ENCODE assay signal across 8 cellular contexts in the genomic region with DNA sequence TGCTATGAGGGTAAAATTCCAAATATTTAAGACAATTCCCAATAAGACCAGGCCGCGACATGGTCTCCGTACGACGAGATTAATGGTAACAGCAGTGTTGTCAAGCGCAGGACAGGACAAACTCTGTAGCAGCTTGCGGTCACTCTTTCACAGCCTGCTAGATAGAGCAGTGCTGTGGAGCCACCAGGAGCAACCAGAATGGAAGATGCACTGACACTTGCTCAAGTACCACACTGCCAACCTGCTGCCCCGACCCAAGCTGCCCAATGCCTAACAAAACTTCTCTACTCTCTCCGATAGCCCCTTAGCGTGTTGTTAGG. TPM values are rescaled to one million over a fixed set of nuclear protein-coding genes. Genes with fewer than 3 reads are reported as not detected.
A peak's percentile ranks its signal among the peaks of the same experiment; 100 is the strongest.
DNase-seq lines count a peak whose midpoint lies in the region; ATAC-seq, FAIRE-seq and TF ChIP-seq lines count a peak whose summit lies in the region.

No MANE protein-coding gene starts in this region.

- TF ChIP-seq CTCF in omental fat pad (IDR thresholded peaks at IDR 0.05) = no peak

- peak overlapping the region; percentile 72 for H3K27ac ChIP-seq in Karpas-422 (ENCODE audit: low read length)
- H3K27ac ChIP-seq in effector memory CD4-positive, alpha-beta T cell (ENCODE audit: insufficient read depth, low read length, poor library complexity, severe bottlenecking) = peak overlapping the region; percentile 99

- TF ChIP-seq POLR2A in GM12892 (IDR thresholded peaks at IDR 0.05; ENCODE audit: low read depth, low read length) = no peak

- no peak for FAIRE-seq in GM12892 (lab: Jason Lieb, UNC)

- no peaks in the 10 kb centered on the region for H4K20me1 ChIP-seq in Karpas-422 (ENCODE audit: insufficient read depth, low read depth, low read length)

- no peaks in the 10 kb centered on the region for H3K27me3 ChIP-seq in Karpas-422 (ENCODE audit: low read length)
- no peaks in the 10 kb centered on the region for H3K27me3 ChIP-seq in effector memory CD4-positive, alpha-beta T cell (replicated peaks; ENCODE audit: control insufficient read depth, insufficient read depth, low read length, poor library complexity, severe bottlenecking)

- peak overlapping the region; percentile 87 for H3K4me3 ChIP-seq in Karpas-422 (ENCODE audit: low read length)
- peak overlapping the region; percentile 59 for H3K4me3 ChIP-seq in effector memory CD4-positive, alpha-beta T cell (ENCODE audit: insufficient read depth, low read depth, low read length, poor library complexity, severe bottlenecking)

- H3K79me2 ChIP-seq in Karpas-422 (ENCODE audit: low read length) = peaks cover 61% of the 10 kb centered on the region

- H2AFZ ChIP-seq in Karpas-422 (ENCODE audit: low read length) = peak overlapping the region; percentile 86

- H3K9me3 ChIP-seq in Karpas-422 (ENCODE audit: low read length) = no peaks in the 10 kb centered on the region
- H3K9me3 ChIP-seq in effector memory CD4-positive, alpha-beta T cell (ENCODE audit: control insufficient read depth, low read length) = no peaks in the 10 kb centered on the region

- H3K4me2 ChIP-seq in Karpas-422 (ENCODE audit: low read depth, low read length, poor library complexity, severe bottlenecking) = peak overlapping the region; percentile 100

- no peaks in the 10 kb centered on the region; the same call in 1 of the 2 replicates for H3K9me2 ChIP-seq in Karpas-422 (replicated peaks; ENCODE audit: insufficient read depth, low read length)

- ATAC-seq in GM18499 (IDR thresholded peaks at IDR 0.05; ENCODE audit: insufficient read depth, unreplicated experiment) (peak; percentile 12), GM21737 (IDR thresholded peaks at IDR 0.05; ENCODE audit: unreplicated experiment) (peak; percentile 24), omental fat pad (ENCODE audit: low FRiP score) (peak; percentile 24)

- H3K9ac ChIP-seq in Karpas-422 (ENCODE audit: low read length) = peak overlapping the region; percentile 91

- DNase-seq in Karpas-422 (no peak), omental fat pad (ENCODE audit: low spot score) (peak; percentile 24), GM12892 (ENCODE audit: insufficient read length) (no peak), NCI-H1417 treated with DMSO at 0.1 percent for 48 hours (lab: John Stamatoyannopoulos, UW) (no peak)
- DNase-seq in effector memory CD4-positive, alpha-beta T cell = no peak
- DNase-seq in activated CD4-positive, alpha-beta T cell treated with anti-CD3 and anti-CD28 coated beads for 48 hours = no peak

- no peaks in the 10 kb centered on the region for H3K36me3 ChIP-seq in Karpas-422 (ENCODE audit: insufficient read depth, low read length)
- no peaks in the 10 kb centered on the region for H3K36me3 ChIP-seq in effector memory CD4-positive, alpha-beta T cell (ENCODE audit: control insufficient read depth, insufficient read depth, low read length)

- peaks cover 43% of the 10 kb centered on the region for H3K4me1 ChIP-seq in Karpas-422 (ENCODE audit: low read length)
- peaks cover 18% of the 10 kb centered on the region for H3K4me1 ChIP-seq in effector memory CD4-positive, alpha-beta T cell (ENCODE audit: control insufficient read depth, insufficient read depth, low read length, poor library complexity, severe bottlenecking)

RNA-seq across cellular contexts. Expression of gene WARS2, which starts 0.6 kb away (rescaled TPM):
- 19.0 and 21.2 TPM in 2 replicates for total RNA-seq in Karpas-422 (2014; rRNA removed; shearing (Covaris generic); ENCODE audit: low replicate concordance)
- total RNA-seq in omental fat pad = 10 to 100 TPM; 16.9 to 20.9 (median 18.9) TPM
- polyA plus RNA-seq in GM12892 (2012; ENCODE audit: missing spikeins) = 12.0 TPM
